ENCODE assay signal across 10 cellular contexts in the genomic region with DNA sequence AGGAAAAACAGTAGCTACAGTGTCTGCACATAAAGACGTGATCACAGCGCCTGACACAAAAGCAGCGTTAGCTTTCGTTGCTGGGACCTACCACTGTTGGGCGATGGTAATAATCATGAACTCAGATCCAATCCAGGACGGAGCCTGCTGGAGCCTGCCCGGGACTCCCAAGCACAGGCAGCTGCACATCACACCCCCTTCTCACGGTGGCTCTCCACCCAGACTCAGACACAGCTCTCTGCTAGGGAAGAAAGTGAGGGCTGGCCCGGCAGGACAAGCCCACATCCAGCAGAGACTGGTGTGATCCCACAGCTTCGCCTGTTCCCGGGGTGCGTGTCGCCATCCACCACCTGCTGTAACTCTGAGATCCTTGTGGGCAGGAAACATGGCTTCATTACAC. TPM values are rescaled to one million over a fixed set of nuclear protein-coding genes. Genes with fewer than 3 reads are reported as not detected.
DNase-seq lines count a peak whose midpoint lies in the region; ATAC-seq and TF ChIP-seq lines count a peak whose summit lies in the region.
"Had no signal": no experiment of that assay in that cellular context is flagged by ENCODE, and none has a peak within 500 bp of the region (broad histone marks: within the 10 kb centered on the region; RNA-seq: fewer than 3 reads in every experiment).

No MANE protein-coding gene starts in this region.

- no peak overlapping the region for H4K8ac ChIP-seq in H9 (replicated peaks; ENCODE audit: insufficient read length, low read depth, low read length)

- no peak overlapping the region for H3K4me2 ChIP-seq in H9 (ENCODE audit: insufficient read depth, insufficient read length, low read length)

- no peaks in the 10 kb centered on the region for H3K23me2 ChIP-seq in H9 (ENCODE audit: insufficient read length, low read depth, low read length, poor library complexity, severe bottlenecking)

- H3K9me3 Mint-ChIP-seq in H9 (no peaks in the 10 kb centered on the region), nephron progenitor cell (peaks cover 15% of the 10 kb centered on the region)

- H3K4me1 Mint-ChIP-seq in H9 (peaks cover 13 to 25% of the 10 kb centered on the region in 2 experiments), nephron progenitor cell (no peaks in the 10 kb centered on the region)

- no peak overlapping the region for H2BK5ac ChIP-seq in H9 (ENCODE audit: insufficient read length, low read length)

- H3K79me2 ChIP-seq in H9 (ENCODE audit: insufficient read depth, low read length), result no peaks in the 10 kb centered on the region

- no peak overlapping the region for H3T11ph ChIP-seq in H9 (ENCODE audit: low read length)

- no peak overlapping the region for H3K4ac ChIP-seq in H9 (ENCODE audit: low read depth, low read length)

- no peak overlapping the region for H4K91ac ChIP-seq in H9 (ENCODE audit: insufficient read length, low read depth, low read length)

- WGBS in H9 (ENCODE audit: extremely low coverage, insufficient read length, low lambda C conversion rate), result no CpG with 5 or more reads among the region's 13 CpGs

- H4K5ac ChIP-seq in H9 (ENCODE audit: insufficient read length, low read depth, low read length), result no peak overlapping the region

- peaks cover 4% of the 10 kb centered on the region; the same call in 1 of the 2 replicates for H3K4me1 ChIP-seq in H9 (ENCODE audit: insufficient read depth, low read length)

- no peak overlapping the region for H2BK120ac ChIP-seq in H9 (ENCODE audit: low read depth, low read length, poor library complexity, severe bottlenecking)

- H3K14ac ChIP-seq in H9 (ENCODE audit: insufficient read depth, low read length), result no peak overlapping the region; the same call in 1 of the 2 replicates

- no peak overlapping the region for H2BK12ac ChIP-seq in H9 (ENCODE audit: insufficient read length, low read depth, low read length)

- H3K9me3 ChIP-seq in H9 (ENCODE audit: control insufficient read depth, low read depth, low read length), result no peaks in the 10 kb centered on the region

- no peak overlapping the region for H3K9ac ChIP-seq in H9 (ENCODE audit: extremely low read depth, insufficient read length, low read length)

- no peak overlapping the region for H2AFZ ChIP-seq in H9 (ENCODE audit: low read length)

- H3K4me3 ChIP-seq in coronary artery, result peak overlapping the region; percentile 32

- H3K27ac Mint-ChIP-seq in H9 (peak overlapping the region in 2 of 3 experiments; percentile 77 to 81; a peak in 2 of 7 replicates), nephron progenitor cell (no peak overlapping the region)

- no peaks in the 10 kb centered on the region for H3K27me3 ChIP-seq in H9 (ENCODE audit: insufficient read depth, low read length)

- H3K4me3 Mint-ChIP-seq in H9, result no peak overlapping the region
- no peak overlapping the region for H3K4me3 Mint-ChIP-seq in nephron progenitor cell

- no peak overlapping the region for H2BK20ac ChIP-seq in H9 (ENCODE audit: low read depth, low read length, poor library complexity, severe bottlenecking)

- no peak overlapping the region for H2BK15ac ChIP-seq in H9 (ENCODE audit: low read depth, low read length)

- no peak overlapping the region for H3K56ac ChIP-seq in H9 (ENCODE audit: insufficient read length, low read depth, low read length)

- no peak overlapping the region for H3K23ac ChIP-seq in H9 (ENCODE audit: insufficient read length, low read depth, low read length)

- H3K36me3 Mint-ChIP-seq in H9 (ENCODE audit: insufficient read depth in 1 of 3, low read depth in 3 of 3) (peaks cover 4 to 37% (median 16%) of the 10 kb centered on the region in 3 experiments; a peak in 6 of 7 replicates), nephron progenitor cell (ENCODE audit: low read depth) (peaks cover 30% of the 10 kb centered on the region)

- H3K27me3 Mint-ChIP-seq in H9 (ENCODE audit: low read depth), result no peaks in the 10 kb centered on the region
- peaks cover 4% of the 10 kb centered on the region for H3K27me3 Mint-ChIP-seq in nephron progenitor cell (ENCODE audit: low read depth, poor library complexity)

- H4K20me1 ChIP-seq in H9 (ENCODE audit: control insufficient read depth, insufficient read depth, insufficient read length), result no peaks in the 10 kb centered on the region

- no peaks in the 10 kb centered on the region for H3K79me1 ChIP-seq in H9 (ENCODE audit: insufficient read depth, low read depth, low read length, poor library complexity, severe bottlenecking)

- ATAC-seq in GM21529 (IDR thresholded peaks at IDR 0.05; ENCODE audit: unreplicated experiment), result no peak

- H2AK5ac ChIP-seq in H9 (ENCODE audit: insufficient read length, low read length), result no peak overlapping the region

- DNase-seq in AG08395 (ENCODE audit: low spot score) (peak; percentile 8), H9 (no peak), coronary artery (ENCODE audit: low spot score) (no peak), myocyte (ENCODE audit: low read depth) (peak; percentile 16), iPS-NIHi7 (ENCODE audit: extremely low spot score) (no peak), NCI-H2029 (lab: John Stamatoyannopoulos, UW) (no peak), nephron progenitor cell (no peak)
- DNase-seq: activated CD4-positive, alpha-beta T cell treated with anti-CD3 and anti-CD28 coated beads, Interleukin-2, amount 50 U/mL, for 48 hours; NCI-H1694 treated with DMSO at 0.1 percent for 48 hours had no signal

- no peak overlapping the region for H3K18ac ChIP-seq in H9 (ENCODE audit: insufficient read length, low read depth, low read length)

- TF ChIP-seq CTCF in H9 (conservative IDR thresholded peaks at IDR 0.05) (no peak), coronary artery (IDR thresholded peaks at IDR 0.05) (no peak), nephron progenitor cell (IDR thresholded peaks at IDR 0.05) (no peak)

- H3K27ac ChIP-seq in H9 (ENCODE audit: insufficient read length, low read depth, low read length) (no peak overlapping the region), coronary artery (peak overlapping the region in 1 of 2 donors; percentile 53)

RNA-seq across cellular contexts. Expression of gene FOXN3, which starts 49.9 kb away (rescaled TPM):
- total RNA-seq in H9 (2021) (114 and 125 TPM in 2 replicates), myocyte (24.1 and 27.5 TPM in 2 replicates)
- 18.8 TPM for polyA plus RNA-seq in myocyte (2012)

Comparison
In these comparisons a context has a peak if more than half of its experiments do, and no peak if none do; other contexts are left out.
1. DNase-seq: peak in AG08395 (single experiment) and myocyte (single experiment); none in H9 (single experiment), coronary artery (single experiment), iPS-NIHi7 (single experiment), NCI-H2029 (single experiment) and nephron progenitor cell (single experiment).